Comparison of ENCODE assay signal across 9 cellular contexts in genomic region chr10:119103241-119103640, GRCh38. TPM values are rescaled to one million over a fixed set of nuclear protein-coding genes. Genes with fewer than 3 reads are reported as not detected.
DNase-seq lines count a peak whose midpoint lies in the region; ATAC-seq and TF ChIP-seq lines count a peak whose summit lies in the region.
"Had no signal": no experiment of that assay in that cellular context is flagged by ENCODE, and none has a peak within 500 bp of the region (broad histone marks: within the 10 kb centered on the region; RNA-seq: fewer than 3 reads in every experiment).

No MANE protein-coding gene starts in this region.

- DNase-seq in heart left ventricle (no peak), right cardiac atrium (no peak), ascending aorta (ENCODE audit: low spot score in 2 of 2) (no peak), transverse colon (no peak), foreskin melanocyte (no peak), NCI-H2171 (lab: John Stamatoyannopoulos, UW) (no peak), testis (no peak)
- DNase-seq in naive thymus-derived CD4-positive, alpha-beta T cell: peak in 1 of 9 donors; percentile 11

- H3K9me3 ChIP-seq in heart left ventricle (no peaks in the 10 kb centered on the region), right cardiac atrium (ENCODE audit: control insufficient read depth, low read length) (no peaks in the 10 kb centered on the region), ascending aorta (no peaks in the 10 kb centered on the region), transverse colon (no peaks in the 10 kb centered on the region), testis (no peaks in the 10 kb centered on the region)
- no peaks in the 10 kb centered on the region for H3K9me3 ChIP-seq in naive thymus-derived CD4-positive, alpha-beta T cell (ENCODE audit: control insufficient read depth in 2 of 3, low read length in 3 of 3)
- H3K9me3 ChIP-seq: BLaER1 had no signal

- ATAC-seq in heart left ventricle: no peak
- ATAC-seq in right cardiac atrium: no peak
- no peak for ATAC-seq in naive thymus-derived CD4-positive, alpha-beta T cell

- H3K27me3 ChIP-seq in heart left ventricle (no peaks in the 10 kb centered on the region), right cardiac atrium (ENCODE audit: control insufficient read depth, insufficient read depth) (no peaks in the 10 kb centered on the region), ascending aorta (no peaks in the 10 kb centered on the region), transverse colon (no peaks in the 10 kb centered on the region), testis (no peaks in the 10 kb centered on the region)
- H3K27me3 ChIP-seq in naive thymus-derived CD4-positive, alpha-beta T cell (ENCODE audit: control insufficient read depth in 2 of 2, insufficient read depth in 2 of 2, low read length in 2 of 2): no peaks in the 10 kb centered on the region
- H3K27me3 ChIP-seq: BLaER1 had no signal

- intact Hi-C loops in heart left ventricle (cut with DNase I) (no loop called here), right cardiac atrium (cut with DNase I) (no loop called here), ascending aorta (cut with DNase I) (loop anchor here (2.0 to 5.0 kb wide), 2 partner anchors 62 to 494 kb away; partner anchors contain the start of genes SFXN4 and TIAL1), transverse colon (cut with DNase I; ENCODE audit: low total_unique reads) (no loop called here), testis (cut with DNase I; ENCODE audit: low total_unique reads) (no loop called here)
- intact Hi-C loops in naive thymus-derived CD4-positive, alpha-beta T cell (cut with micrococcal nuclease): loop anchor here (1.0 to 10.0 kb wide), 5 partner anchors 104 to 622 kb away; partner anchors contain the start of genes TIAL1 (in 2 of the 2), GRK5 (in 1 of the 2) and RGS10 (in 1 of the 2)

- no peak for TF ChIP-seq EP300 in transverse colon (IDR thresholded peaks at IDR 0.05; ENCODE audit: low read depth)

- H3K27ac Mint-ChIP-seq in naive thymus-derived CD4-positive, alpha-beta T cell: peak overlapping the region; percentile 58 to 96 (median 84)

- TF ChIP-seq POLR2A in heart left ventricle (IDR thresholded peaks at IDR 0.05) (no peak), transverse colon (IDR thresholded peaks at IDR 0.05) (no peak), testis (IDR thresholded peaks at IDR 0.05) (no peak)

- H3K4me1 ChIP-seq in heart left ventricle (peaks cover 0 to 31% (median 11%) of the 10 kb centered on the region in 12 donors), right cardiac atrium (ENCODE audit: control insufficient read depth, insufficient read depth, low read length) (no peaks in the 10 kb centered on the region), ascending aorta (no peaks in the 10 kb centered on the region), transverse colon (peaks cover 10 to 31% (median 19%) of the 10 kb centered on the region in 4 donors), testis (peaks cover 4% of the 10 kb centered on the region)
- H3K4me1 ChIP-seq in naive thymus-derived CD4-positive, alpha-beta T cell (ENCODE audit: control insufficient read depth in 2 of 2, insufficient read depth in 2 of 2, low read length in 2 of 2): peaks cover 6 to 20% of the 10 kb centered on the region in 2 donors

- H3K27me3 Mint-ChIP-seq in naive thymus-derived CD4-positive, alpha-beta T cell: no peaks in the 10 kb centered on the region

- CTCF ChIA-PET in naive thymus-derived CD4-positive, alpha-beta T cell (lab: Charles Lee): interaction anchor here (1.2 kb wide), 1 partner anchor 313 kb away, joined by 3 read pairs; no protein-coding TSS in a partner anchor

- in situ Hi-C loops in transverse colon (cut with MboI; ENCODE audit: low pct_ligation_motif_present in 1 of 4, low pct_unique_long_range_greater_than_20kb in 1 of 4, low sequenced_read_pairs in 3 of 4): no loop called here

- H3K4me3 Mint-ChIP-seq in naive thymus-derived CD4-positive, alpha-beta T cell: peak overlapping the region; percentile 65 to 94 (median 85)

- H3K9me3 Mint-ChIP-seq in naive thymus-derived CD4-positive, alpha-beta T cell: no peaks in the 10 kb centered on the region

- H3K27ac ChIP-seq in heart left ventricle (peak overlapping the region in 10 of 12 donors; percentile 13 to 84 (median 53)), right cardiac atrium (ENCODE audit: low read length) (no peak overlapping the region), ascending aorta (peak overlapping the region; percentile 43 to 76), transverse colon (peak overlapping the region; percentile 92 to 95 (median 94)), testis (peak overlapping the region in 1 of 2 donors; percentile 80)
- H3K27ac ChIP-seq in naive thymus-derived CD4-positive, alpha-beta T cell (ENCODE audit: low read depth, low read length): peak overlapping the region; percentile 11

- TF ChIP-seq CTCF in heart left ventricle (IDR thresholded peaks at IDR 0.05) (no peak), ascending aorta (IDR thresholded peaks at IDR 0.05) (no peak), transverse colon (IDR thresholded peaks at IDR 0.05) (no peak), testis (IDR thresholded peaks at IDR 0.05) (no peak)

- peaks cover 5 to 35% (median 14%) of the 10 kb centered on the region in 7 donors for H3K4me1 Mint-ChIP-seq in naive thymus-derived CD4-positive, alpha-beta T cell

- WGBS in heart left ventricle, 4 donors: 82 to 93% (median 88%) methylated on average over 4 of the region's 4 CpGs
- 90% methylated on average over 4 of the region's 4 CpGs for WGBS in right cardiac atrium
- WGBS in transverse colon (ENCODE audit: low coverage in 1 of 2), 2 donors: 80 to 83% methylated on average over 1 to 4 of the region's 4 CpGs
- WGBS in testis, 2 donors: 63 to 80% methylated on average over 4 of the region's 4 CpGs

- POLR2A ChIA-PET in naive thymus-derived CD4-positive, alpha-beta T cell (lab: Charles Lee): interaction anchor here (0.6 to 5.4 kb wide), 6 partner anchors 8 to 463 kb away, joined by 3 to 53 read pairs (median 3); partner anchors contain the start of genes EIF3A and SFXN4

- H3K36me3 Mint-ChIP-seq in naive thymus-derived CD4-positive, alpha-beta T cell: peaks cover 0 to 6% (median 5%) of the 10 kb centered on the region in 5 donors

- H3K4me3 ChIP-seq in heart left ventricle: peak overlapping the region in 3 of 12 donors; percentile 12 to 99 (median 65)
- H3K4me3 ChIP-seq in right cardiac atrium (ENCODE audit: low read length): no peak overlapping the region
- H3K4me3 ChIP-seq in ascending aorta: peak overlapping the region in 1 of 2 donors; percentile 100
- H3K4me3 ChIP-seq in naive thymus-derived CD4-positive, alpha-beta T cell (ENCODE audit: low read length): no peak overlapping the region
- no peak overlapping the region for H3K4me3 ChIP-seq in transverse colon
- H3K4me3 ChIP-seq in testis: peak overlapping the region in 1 of 2 donors; percentile 74

- H3K36me3 ChIP-seq in heart left ventricle: peaks cover 0 to 8% (median 4%) of the 10 kb centered on the region in 9 donors
- H3K36me3 ChIP-seq in ascending aorta: peaks cover 2 to 6% of the 10 kb centered on the region in 2 donors
- no peaks in the 10 kb centered on the region for H3K36me3 ChIP-seq in naive thymus-derived CD4-positive, alpha-beta T cell (ENCODE audit: control insufficient read depth in 2 of 3, insufficient read depth in 3 of 3, low read length in 3 of 3)
- H3K36me3 ChIP-seq in transverse colon: peaks cover 0 to 7% (median 1%) of the 10 kb centered on the region in 4 donors
- no peaks in the 10 kb centered on the region for H3K36me3 ChIP-seq in testis (ENCODE audit: low read depth, missing control alignments)

RNA-seq across cellular contexts. Expression of gene DENND10, which starts 0.7 kb away (rescaled TPM):
- total RNA-seq in heart left ventricle: 10 to 100 TPM; 20.9 to 31.0 (median 24.4) TPM
- 10 to 100 TPM in 1 of 2 donors, 1 to 10 TPM in 1; 7.9 to 18.2 TPM for polyA plus RNA-seq in heart left ventricle
- 10 to 100 TPM; 19.3 to 27.9 (median 24.9) TPM for total RNA-seq in right cardiac atrium
- 14.1 TPM for polyA plus RNA-seq in right cardiac atrium
- 85.1 TPM for total RNA-seq in ascending aorta
- total RNA-seq in naive thymus-derived CD4-positive, alpha-beta T cell: 10 to 100 TPM; 22.1 to 41.7 (median 28.8) TPM
- 10 to 100 TPM; 26.3 to 29.1 TPM for polyA plus RNA-seq in naive thymus-derived CD4-positive, alpha-beta T cell
- 100 to 1,000 TPM in 1 of 4 donors, 10 to 100 TPM in 3; 57.1 to 103 (median 59.9) TPM for total RNA-seq in transverse colon
- 10 to 100 TPM; 27.3 to 29.6 TPM for total RNA-seq in testis
- 18.9 TPM for polyA plus RNA-seq in testis (ENCODE audit: insufficient read depth, low read depth, low replicate concordance)

RNA-seq across cellular contexts. Expression of gene EIF3A, which starts 22.6 kb away (rescaled TPM):
- total RNA-seq in heart left ventricle: 100 to 1,000 TPM in 6 of 9 donors, 10 to 100 TPM in 3; 80.3 to 143 (median 110) TPM
- 10 to 100 TPM; 41.9 to 92.2 TPM for polyA plus RNA-seq in heart left ventricle
- 100 to 1,000 TPM in 1 of 4 donors, 10 to 100 TPM in 3; 76.9 to 101 (median 88.7) TPM for total RNA-seq in right cardiac atrium
- 35.2 TPM for polyA plus RNA-seq in right cardiac atrium
- total RNA-seq in ascending aorta: 59.4 TPM
- 100 to 1,000 TPM in 2 of 5 experiments, 10 to 100 TPM in 3; 87.8 to 137 (median 96.0) TPM for total RNA-seq in naive thymus-derived CD4-positive, alpha-beta T cell
- 10 to 100 TPM; 40.5 to 60.8 TPM for polyA plus RNA-seq in naive thymus-derived CD4-positive, alpha-beta T cell
- 100 to 1,000 TPM in 2 of 4 donors, 10 to 100 TPM in 2; 68.1 to 119 (median 99.6) TPM for total RNA-seq in transverse colon
- total RNA-seq in testis: 10 to 100 TPM; 91.2 to 97.0 TPM
- 71.1 TPM for polyA plus RNA-seq in testis (ENCODE audit: insufficient read depth, low read depth, low replicate concordance)

Comparison
In these comparisons a context has a peak if more than half of its experiments do, and no peak if none do; other contexts are left out.
1. intact Hi-C loops: an anchor here in ascending aorta (2.0 to 5.0 kb wide) and naive thymus-derived CD4-positive, alpha-beta T cell (1.0 to 10.0 kb wide); none called in heart left ventricle, right cardiac atrium, transverse colon and testis.